In genomic region chr3:75434937-75435778, GRCh38 we compare ENCODE assay signal across 1 cellular context.
A peak's percentile ranks its signal among the peaks of the same experiment; 100 is the strongest.
TF ChIP-seq lines count a peak whose summit lies in the region.
"Not testable (repeated sequence)": the region's sequence is repeated elsewhere in the genome, so short reads cannot be mapped to it uniquely, and the experiment has no call there.

No MANE protein-coding gene starts in this region.

TF ChIP-seq in K562, 482 proteins besides CTCF, POLR2A, EP300 and RAD21 (continued from another document):
- TF ChIP-seq TFAP4 (CRISPR knock-in tag; IDR thresholded peaks at IDR 0.05; ENCODE audit: borderline replicate concordance) (peak; percentile 93), YY1 (IDR thresholded peaks at IDR 0.05; ENCODE audit: borderline replicate concordance in 1 of 3, control insufficient read depth in 1 of 3, extremely low read depth in 1 of 3, insufficient read depth in 3 of 3, insufficient read length in 1 of 3, insufficient replicate concordance in 2 of 3, low read depth in 1 of 3, low read length in 2 of 3) (peak; percentile 29 to 87 (median 83)), POLR2AphosphoS5 (IDR thresholded peaks at IDR 0.05; ENCODE audit: control insufficient read depth, insufficient read depth, low read depth, low read length) (peak; percentile 31; the same call in 1 of the 2 replicates), E2F6 (IDR thresholded peaks at IDR 0.05; ENCODE audit: borderline replicate concordance in 1 of 2, extremely low read depth in 1 of 2, insufficient read depth in 1 of 2, insufficient read length in 1 of 2, low read depth in 1 of 2, low read length in 1 of 2, poor library complexity in 1 of 2, severe bottlenecking in 1 of 2) (peak in 1 of 2 experiments; percentile 28), MYC (IDR thresholded peaks at IDR 0.05; ENCODE audit: low read depth, low read length) (0 out of 2 replicates have a peak, but pooled peaks have one; percentile 48), BMI1 (IDR thresholded peaks at IDR 0.05; ENCODE audit: low read length) (0 out of 2 replicates have a peak, but pooled peaks have one; percentile 30), TEAD1 (CRISPR knock-in tag; IDR thresholded peaks at IDR 0.05) (peak in 1 of 2 experiments; percentile 59; a peak in 1 of 4 replicates), VEZF1 (CRISPR knock-in tag; IDR thresholded peaks at IDR 0.05) (peak; percentile 76), TAF1 (IDR thresholded peaks at IDR 0.05; ENCODE audit: control insufficient read depth, extremely low read depth, insufficient read depth, low read length, severe bottlenecking) (peak; percentile 66), EGR1 (conservative IDR thresholded peaks at IDR 0.05) (peak; percentile 50), EP400 (IDR thresholded peaks at IDR 0.05) (peak; percentile 73; the same call in 1 of the 2 replicates), CREM (IDR thresholded peaks at IDR 0.05; ENCODE audit: low read depth) (peak; percentile 38), SUPT5H (IDR thresholded peaks at IDR 0.05) (peak; percentile 39), ARID4B (CRISPR knock-in tag; IDR thresholded peaks at IDR 0.05) (peak; percentile 15; the same call in 1 of the 2 replicates), NFIC (IDR thresholded peaks at IDR 0.05) (0 out of 2 replicates have a peak, but pooled peaks have one; percentile 7), MXI1 (IDR thresholded peaks at IDR 0.05; ENCODE audit: low read depth, low read length) (0 out of 2 replicates have a peak, but pooled peaks have one; percentile 29), PHF8 (IDR thresholded peaks at IDR 0.05; ENCODE audit: borderline replicate concordance, low read length) (peak; percentile 38; the same call in 1 of the 2 replicates), ZFX (CRISPR knock-in tag; IDR thresholded peaks at IDR 0.05) (peak; percentile 78), MAZ (CRISPR knock-in tag; conservative IDR thresholded peaks at IDR 0.05 in 1 of 2, IDR thresholded peaks at IDR 0.05 in 1 of 2) (peak in 1 of 2 experiments; percentile 58; a peak in 2 of 4 replicates), CXXC5 (CRISPR knock-in tag; IDR thresholded peaks at IDR 0.05) (peak; percentile 46; the same call in 1 of the 2 replicates)
- not testable (repeated sequence) for TF ChIP-seq MYC (CRISPR knock-in tag; IDR thresholded peaks at IDR 0.05; ENCODE audit: borderline replicate concordance, low read depth)
